Comparison of ENCODE assay signal across 8 cellular contexts in genomic region chr2:180124273-180124881, GRCh38.
DNase-seq lines count a peak whose midpoint lies in the region; ATAC-seq, FAIRE-seq and TF ChIP-seq lines count a peak whose summit lies in the region.

No MANE protein-coding gene starts in this region.

- TF ChIP-seq RAD21 in H1 (IDR thresholded peaks at IDR 0.05 in 1 of 2, conservative IDR thresholded peaks at IDR 0.05 in 1 of 2; ENCODE audit: low read depth in 2 of 2, low read length in 2 of 2): peak; percentile 81 to 82

- H3K27me3 ChIP-seq in PC-3 (ENCODE audit: low read length): no peaks in the 10 kb centered on the region
- no peaks in the 10 kb centered on the region for H3K27me3 ChIP-seq in H1 (replicated peaks in 1 of 4; ENCODE audit: control insufficient read depth in 3 of 4, extremely low read depth in 1 of 4, insufficient read depth in 3 of 4, low read length in 3 of 4)

- H3K36me3 ChIP-seq in PC-3 (ENCODE audit: low read depth, low read length) (no peaks in the 10 kb centered on the region), H1 (ENCODE audit: control insufficient read depth in 2 of 4, insufficient read depth in 4 of 4, low read length in 3 of 4) (no peaks in the 10 kb centered on the region)

- no peak overlapping the region for H2AFZ ChIP-seq in PC-3 (ENCODE audit: low read length)
- H2AFZ ChIP-seq in H1 (ENCODE audit: low read length): no peak overlapping the region

- H4K8ac ChIP-seq in H1 (ENCODE audit: extremely low read depth, insufficient read depth, low read length): no peak overlapping the region

- CTCF ChIA-PET in PC-3 (lab: Charles Lee) (interaction anchor here (0.6 to 1.2 kb wide), 3 partner anchors 43 to 1591 kb away, joined by 4 to 6 read pairs (median 4); no protein-coding TSS in a partner anchor), H1 (lab: Charles Lee; ENCODE audit: partially characterized antibody) (interaction anchor here (0.6 to 4.5 kb wide), 54 partner anchors 9 to 1591 kb away, joined by 3 to 28 read pairs (median 3); no protein-coding TSS in a partner anchor)

- H3K23ac ChIP-seq in H1 (ENCODE audit: insufficient read length): no peak overlapping the region

- H3K79me2 ChIP-seq in PC-3 (ENCODE audit: low read length) (no peaks in the 10 kb centered on the region), H1 (ENCODE audit: control insufficient read depth in 1 of 2, insufficient read depth in 2 of 2, low read length in 2 of 2) (no peaks in the 10 kb centered on the region)

- no peaks in the 10 kb centered on the region for H4K20me1 ChIP-seq in PC-3 (ENCODE audit: low read length)
- H4K20me1 ChIP-seq in H1 (replicated peaks in 1 of 2; ENCODE audit: control insufficient read depth in 1 of 2, insufficient read depth in 2 of 2, low read length in 2 of 2): no peaks in the 10 kb centered on the region

- H4K91ac ChIP-seq in H1 (replicated peaks; ENCODE audit: insufficient read length, low read length): no peak overlapping the region

- FAIRE-seq in H1 (lab: Jason Lieb, UNC): peak; percentile 86

- no peak overlapping the region for H2BK15ac ChIP-seq in H1 (ENCODE audit: low read length)

- POLR2A ChIA-PET in PC-3 (lab: Charles Lee; ENCODE audit: unreplicated experiment) (no interaction called here), H1 (lab: Charles Lee; ENCODE audit: partially characterized antibody) (no interaction called here)

- TF ChIP-seq EP300 in H1 (IDR thresholded peaks at IDR 0.05; ENCODE audit: borderline replicate concordance in 1 of 2, low read depth in 2 of 2, low read length in 2 of 2): no peak

- H3K79me1 ChIP-seq in H1 (ENCODE audit: low read depth, low read length): no peaks in the 10 kb centered on the region

- H2BK12ac ChIP-seq in H1 (ENCODE audit: low read depth, low read length): no peak overlapping the region

- no peak overlapping the region for H3K18ac ChIP-seq in H1 (ENCODE audit: extremely low read depth, low read length)

- H3K27ac ChIP-seq in PC-3 (ENCODE audit: low read length) (no peak overlapping the region), H1 (ENCODE audit: low read depth, low read length) (no peak overlapping the region)

- ATAC-seq in GM21786 (IDR thresholded peaks at IDR 0.05; ENCODE audit: unreplicated experiment) (peak; percentile 61), PC-3 (peak; percentile 49)

- no peaks in the 10 kb centered on the region for H3F3A ChIP-seq in PC-3 (ENCODE audit: low read length, unreplicated experiment)

- H3K23me2 ChIP-seq in H1 (ENCODE audit: low read depth, low read length): no peaks in the 10 kb centered on the region

- no peak for TF ChIP-seq POLR2A in H1 (IDR thresholded peaks at IDR 0.05; ENCODE audit: control extremely low read depth in 1 of 2, low read depth in 2 of 2, low read length in 2 of 2)

- intact Hi-C loops in PC-3 (cut with micrococcal nuclease): loop anchor here (1.0 to 10.0 kb wide), 9 partner anchors 116 to 1591 kb away; no protein-coding TSS in a partner anchor

- no peak overlapping the region for H3K4ac ChIP-seq in H1 (replicated peaks; ENCODE audit: insufficient read length, low read depth, low read length)

- no peak overlapping the region for H2BK5ac ChIP-seq in H1 (ENCODE audit: low read depth, low read length)

- no peak overlapping the region for H2BK120ac ChIP-seq in H1 (replicated peaks; ENCODE audit: low read depth, low read length)

- H3K4me2 ChIP-seq in PC-3 (ENCODE audit: low read length) (peak overlapping the region; percentile 13; the same call in 1 of the 2 replicates), H1 (ENCODE audit: insufficient read depth in 1 of 2, low read depth in 2 of 2, low read length in 2 of 2) (no peak overlapping the region)

- H3K14ac ChIP-seq in H1 (ENCODE audit: insufficient read length): no peak overlapping the region

- no peak overlapping the region for H2BK20ac ChIP-seq in H1 (ENCODE audit: low read length)

- H3K9me2 ChIP-seq in PC-3 (replicated peaks; ENCODE audit: low read length): no peaks in the 10 kb centered on the region

- 38% methylated on average over 6 of the region's 6 CpGs; no CpG with 5 or more reads in 1 of the 2 experiments for WGBS in H1 (ENCODE audit: extremely low coverage in 1 of 2, insufficient coverage in 1 of 2, insufficient read length in 1 of 2, insufficient replicate concordance in 2 of 2, low coverage in 1 of 2, low lambda C conversion rate in 2 of 2, missing lambda C conversion rate in 1 of 2), 2 experiments

- no peak overlapping the region for H2AK5ac ChIP-seq in H1 (ENCODE audit: low read depth, low read length)

- no peak overlapping the region for H3K56ac ChIP-seq in H1 (replicated peaks; ENCODE audit: insufficient read length, low read depth, low read length)

- peak; percentile 86 for TF ChIP-seq CTCF in PC-3 (conservative IDR thresholded peaks at IDR 0.05; ENCODE audit: low read depth, low read length)
- peak in 2 of 3 experiments; percentile 34 to 58; a peak in 2 of 4 replicates for TF ChIP-seq CTCF in H1 (IDR thresholded peaks at IDR 0.05; ENCODE audit: control extremely low read depth in 1 of 3, insufficient read depth in 1 of 3, low read depth in 1 of 3, low read length in 3 of 3)

- BruUV-seq in PC-3 (replicated peaks; lab: Mats Ljungman, UMichigan): no TSS peak

- DNase-seq in SIG-M5 treated with dmso at 0.1 percent for 504 hours (lab: John Stamatoyannopoulos, UW; ENCODE audit: unreplicated experiment): peak; percentile 58
- DNase-seq in SIG-M5 (lab: John Stamatoyannopoulos, UW): no peak
- DNase-seq in Kasumi-1 (lab: John Stamatoyannopoulos, UW): peak; percentile 86 to 93
- peak; percentile 84 for DNase-seq in PC-3
- no peak for DNase-seq in H1 (ENCODE audit: low read depth in 1 of 2, low spot score in 2 of 2)
- DNase-seq in midbrain (lab: John Stamatoyannopoulos, UW): peak; percentile 78
- DNase-seq in stimulated activated CD4-positive, alpha-beta T cell treated with anti-CD3 and anti-CD28 coated beads, Interleukin-12 subunit alpha, Interleukin-12 subunit beta, amount 100 ng/mL, for 4 hours: no peak

- H3K9me3 ChIP-seq in PC-3 (ENCODE audit: low read length) (no peaks in the 10 kb centered on the region), H1 (ENCODE audit: insufficient read depth in 2 of 2, low read depth in 1 of 2, low read length in 1 of 2) (no peaks in the 10 kb centered on the region)

- H3K9ac ChIP-seq in PC-3 (ENCODE audit: low read length): no peak overlapping the region
- H3K9ac ChIP-seq in H1 (replicated peaks in 1 of 4; ENCODE audit: extremely low read depth in 1 of 4, low read depth in 3 of 4, low read length in 3 of 4): no peak overlapping the region

- H3K4me1 ChIP-seq in PC-3 (ENCODE audit: insufficient read depth, low read length) (peaks cover 13% of the 10 kb centered on the region), H1 (replicated peaks in 1 of 4; ENCODE audit: control insufficient read depth in 3 of 4, insufficient read depth in 4 of 4, low read length in 3 of 4) (peaks cover 3 to 7% (median 4%) of the 10 kb centered on the region in 4 experiments; a peak in 4 of 7 replicates)

- H3K4me3 ChIP-seq in PC-3 (ENCODE audit: low read length) (no peak overlapping the region), H1 (ENCODE audit: extremely low read depth in 1 of 4, insufficient read depth in 2 of 4, low read depth in 3 of 4, low read length in 4 of 4) (no peak overlapping the region)

- no peak overlapping the region for H4K5ac ChIP-seq in H1 (ENCODE audit: insufficient read length, low read depth, low read length)

TF ChIP-seq in H1, 55 proteins besides CTCF, POLR2A, EP300 and RAD21:
- TF ChIP-seq RBBP5 (IDR thresholded peaks at IDR 0.05; ENCODE audit: borderline replicate concordance, low read depth, low read length): no peak
- no peak for TF ChIP-seq BRCA1 (IDR thresholded peaks at IDR 0.05; ENCODE audit: low read depth, low read length)
- TF ChIP-seq SP2 (IDR thresholded peaks at IDR 0.05; ENCODE audit: low read length): no peak
- no peak for TF ChIP-seq E2F6 (IDR thresholded peaks at IDR 0.05)
- no peak for TF ChIP-seq TEAD4 (IDR thresholded peaks at IDR 0.05; ENCODE audit: low read depth, low read length)
- TF ChIP-seq EZH2 (IDR thresholded peaks at IDR 0.05; ENCODE audit: low read depth, low read length, severe bottlenecking): no peak
- no peak for TF ChIP-seq KDM5A (IDR thresholded peaks at IDR 0.05; ENCODE audit: low read length)
- no peak for TF ChIP-seq SRF (IDR thresholded peaks at IDR 0.05; ENCODE audit: low read depth, low read length)

Comparison
In these comparisons a context has a peak if more than half of its experiments do, and no peak if none do; other contexts are left out.
1. DNase-seq: peak in SIG-M5 treated with dmso at 0.1 percent for 504 hours (single experiment), Kasumi-1 (2 of 2), PC-3 (single experiment) and midbrain (single experiment); none in SIG-M5 (single experiment), H1 (0 of 2) and stimulated activated CD4-positive, alpha-beta T cell treated with anti-CD3 and anti-CD28 coated beads, Interleukin-12 subunit alpha, Interleukin-12 subunit beta, amount 100 ng/mL, for 4 hours (single experiment).